In genomic region chr3:170634663-170635096, GRCh38 we compare ENCODE assay signal across 11 cellular contexts.
DNase-seq lines count a peak whose midpoint lies in the region; ATAC-seq and TF ChIP-seq lines count a peak whose summit lies in the region.
"Had no signal": no experiment of that assay in that cellular context is flagged by ENCODE, and none has a peak within 500 bp of the region (broad histone marks: within the 10 kb centered on the region; RNA-seq: fewer than 3 reads in every experiment).

No MANE protein-coding gene starts in this region.

- intact Hi-C loops in head of caudate nucleus (cut with DNase I) = no loop called here

- peak; percentile 46 for ATAC-seq in GM19328 (IDR thresholded peaks at IDR 0.05; ENCODE audit: unreplicated experiment)
- ATAC-seq in HG02840 (IDR thresholded peaks at IDR 0.05; ENCODE audit: low FRiP score, unreplicated experiment) = peak; percentile 62
- peak; percentile 66 for ATAC-seq in HG03571 (IDR thresholded peaks at IDR 0.05; ENCODE audit: unreplicated experiment)

- no peak for TF ChIP-seq CTCF in GM10266 (IDR thresholded peaks at IDR 0.05; ENCODE audit: control insufficient read depth, insufficient read depth, low read depth, missing control alignments)

- peak; percentile 31 for DNase-seq in GM10266 (ENCODE audit: extremely low spot score)
- no peak for DNase-seq in head of caudate nucleus
- no peak for DNase-seq in activated T-cell treated with anti-CD3 and anti-CD28 coated beads, Interleukin-2, amount 50 U/mL, for 48 hours
- DNase-seq in OCI-M2 (lab: John Stamatoyannopoulos, UW; ENCODE audit: unreplicated experiment) = no peak
- no peak for DNase-seq in HCEC 1CT
- DNase-seq: activated naive CD4-positive, alpha-beta T cell treated with anti-CD3 and anti-CD28 coated beads, Interleukin-2, amount 10 ng/mL, durations not matched to agents 7 days and 5 days; effector CD8-positive, alpha-beta T cell; ovary had no signal
